In genomic region chr5:111774525-111774924, GRCh38 we compare ENCODE assay signal across 9 cellular contexts. TPM values are rescaled to one million over a fixed set of nuclear protein-coding genes. Genes with fewer than 3 reads are reported as not detected.
A peak's percentile ranks its signal among the peaks of the same experiment; 100 is the strongest.
DNase-seq lines count a peak whose midpoint lies in the region; ATAC-seq and TF ChIP-seq lines count a peak whose summit lies in the region.
"Had no signal": no experiment of that assay in that cellular context is flagged by ENCODE, and none has a peak within 500 bp of the region (broad histone marks: within the 10 kb centered on the region; RNA-seq: fewer than 3 reads in every experiment).

No MANE protein-coding gene starts in this region.

- no peak for TF ChIP-seq POLR2A in upper lobe of left lung (IDR thresholded peaks at IDR 0.05)

- no peak for TF ChIP-seq CTCF in fibroblast of the aortic adventitia (IDR thresholded peaks at IDR 0.05; ENCODE audit: insufficient read depth, low read length)
- no peak for TF ChIP-seq CTCF in upper lobe of left lung (IDR thresholded peaks at IDR 0.05)
- TF ChIP-seq CTCF in CD4-positive, alpha-beta T cell (IDR thresholded peaks at IDR 0.05) = no peak

- H3K4me1 ChIP-seq in NT2/D1 (ENCODE audit: insufficient read depth, insufficient read length) (no peaks in the 10 kb centered on the region), upper lobe of left lung (peaks cover 7 to 15% (median 10%) of the 10 kb centered on the region in 4 donors)

- H3K27me3 Mint-ChIP-seq in CD4-positive, alpha-beta T cell = peaks cover 4% of the 10 kb centered on the region

- no peak overlapping the region for H3K27ac Mint-ChIP-seq in CD4-positive, alpha-beta T cell

- no peak overlapping the region for H3K27ac ChIP-seq in upper lobe of left lung
- no peak overlapping the region for H3K27ac ChIP-seq in CD4-positive, alpha-beta T cell (ENCODE audit: low read depth, low read length)

- H3K27me3 ChIP-seq in NT2/D1 (ENCODE audit: insufficient read depth, insufficient read length) (no peaks in the 10 kb centered on the region), upper lobe of left lung (no peaks in the 10 kb centered on the region)
- H3K27me3 ChIP-seq in CD4-positive, alpha-beta T cell (ENCODE audit: control insufficient read depth, insufficient read depth, low read length) = no peaks in the 10 kb centered on the region

- CTCF ChIA-PET in CD4-positive, alpha-beta T cell (lab: Charles Lee) = no interaction called here

- no peaks in the 10 kb centered on the region for H3K36me3 Mint-ChIP-seq in CD4-positive, alpha-beta T cell (ENCODE audit: low read depth)

- no peak overlapping the region for H3K4me3 ChIP-seq in NT2/D1 (ENCODE audit: insufficient read length, low read depth)
- no peak overlapping the region for H3K4me3 ChIP-seq in fibroblast of the aortic adventitia (ENCODE audit: low read depth, low read length)
- H3K4me3 ChIP-seq in upper lobe of left lung = no peak overlapping the region

- H3K4me3 Mint-ChIP-seq in CD4-positive, alpha-beta T cell = no peak overlapping the region

- 3 to 11% methylated on average over 3 to 4 of the region's 4 CpGs for WGBS in upper lobe of left lung, 2 donors

- H3K9ac ChIP-seq in NT2/D1 (ENCODE audit: insufficient read length, low read depth) = no peak overlapping the region

- no peaks in the 10 kb centered on the region for H3K36me3 ChIP-seq in NT2/D1 (ENCODE audit: insufficient read depth, insufficient read length, low read length)
- H3K36me3 ChIP-seq in upper lobe of left lung = no peaks in the 10 kb centered on the region

- peak; percentile 18 for DNase-seq in NCI-H2171 treated with DMSO at 0.1 percent for 48 hours (lab: John Stamatoyannopoulos, UW)
- no peak for DNase-seq in NCI-H2171 (lab: John Stamatoyannopoulos, UW)
- DNase-seq in NT2/D1 (ENCODE audit: low read depth, low spot score) = peak; percentile 28
- peak; percentile 61 for DNase-seq in fibroblast of the aortic adventitia (ENCODE audit: low read depth)
- DNase-seq in upper lobe of left lung = peak in 1 of 2 donors; percentile 74
- no peak for DNase-seq in NCI-H510A treated with DMSO at 0.1 percent for 48 hours (lab: John Stamatoyannopoulos, UW)
- no peak for DNase-seq in CD4-positive, alpha-beta T cell
- DNase-seq: cerebellar nuclear complex had no signal

- ATAC-seq in upper lobe of left lung (ENCODE audit: low FRiP score in 2 of 2) (peak; percentile 28 to 61), GM21526 (IDR thresholded peaks at IDR 0.05; ENCODE audit: low FRiP score, unreplicated experiment) (no peak)
- ATAC-seq in CD4-positive, alpha-beta T cell (ENCODE audit: poor library complexity) = no peak

- no peaks in the 10 kb centered on the region for H3K9me3 Mint-ChIP-seq in CD4-positive, alpha-beta T cell

- POLR2A ChIA-PET in CD4-positive, alpha-beta T cell (lab: Charles Lee) = no interaction called here

- H3K9me3 ChIP-seq in NT2/D1 (ENCODE audit: insufficient read depth, low read length) (no peaks in the 10 kb centered on the region), upper lobe of left lung (no peaks in the 10 kb centered on the region)
- H3K9me3 ChIP-seq in CD4-positive, alpha-beta T cell (ENCODE audit: control insufficient read depth, low read length) = no peaks in the 10 kb centered on the region

- TF ChIP-seq EP300 in upper lobe of left lung (IDR thresholded peaks at IDR 0.05) = no peak

- no peaks in the 10 kb centered on the region for H3K4me1 Mint-ChIP-seq in CD4-positive, alpha-beta T cell (ENCODE audit: low read depth)

- intact Hi-C loops in CD4-positive, alpha-beta T cell (cut with DNase I, micrococcal nuclease) = no loop called here

RNA-seq across cellular contexts. Expression of gene NREP, which starts 17.5 kb away (rescaled TPM):
- 42.0 and 102 TPM in 2 replicates for total RNA-seq in fibroblast of the aortic adventitia (ENCODE audit: low replicate concordance)
- total RNA-seq in upper lobe of left lung = 10 to 100 TPM in 4 of 6 donors, 1 to 10 TPM in 2; 5.0 to 17.9 (median 12.5) TPM
- total RNA-seq in CD4-positive, alpha-beta T cell = 1 to 10 TPM; 2.3 to 2.9 TPM

Comparison
In these comparisons a context has a peak if more than half of its experiments do, and no peak if none do; other contexts are left out.
1. DNase-seq: peak in NCI-H2171 treated with DMSO at 0.1 percent for 48 hours (single experiment), NT2/D1 (single experiment) and fibroblast of the aortic adventitia (single experiment); none in NCI-H2171 (single experiment), NCI-H510A treated with DMSO at 0.1 percent for 48 hours (single experiment) and CD4-positive, alpha-beta T cell (0 of 10).
2. ATAC-seq: peak in upper lobe of left lung (2 of 2); none in GM21526 (single experiment) and CD4-positive, alpha-beta T cell (single experiment).